In the genomic region with DNA sequence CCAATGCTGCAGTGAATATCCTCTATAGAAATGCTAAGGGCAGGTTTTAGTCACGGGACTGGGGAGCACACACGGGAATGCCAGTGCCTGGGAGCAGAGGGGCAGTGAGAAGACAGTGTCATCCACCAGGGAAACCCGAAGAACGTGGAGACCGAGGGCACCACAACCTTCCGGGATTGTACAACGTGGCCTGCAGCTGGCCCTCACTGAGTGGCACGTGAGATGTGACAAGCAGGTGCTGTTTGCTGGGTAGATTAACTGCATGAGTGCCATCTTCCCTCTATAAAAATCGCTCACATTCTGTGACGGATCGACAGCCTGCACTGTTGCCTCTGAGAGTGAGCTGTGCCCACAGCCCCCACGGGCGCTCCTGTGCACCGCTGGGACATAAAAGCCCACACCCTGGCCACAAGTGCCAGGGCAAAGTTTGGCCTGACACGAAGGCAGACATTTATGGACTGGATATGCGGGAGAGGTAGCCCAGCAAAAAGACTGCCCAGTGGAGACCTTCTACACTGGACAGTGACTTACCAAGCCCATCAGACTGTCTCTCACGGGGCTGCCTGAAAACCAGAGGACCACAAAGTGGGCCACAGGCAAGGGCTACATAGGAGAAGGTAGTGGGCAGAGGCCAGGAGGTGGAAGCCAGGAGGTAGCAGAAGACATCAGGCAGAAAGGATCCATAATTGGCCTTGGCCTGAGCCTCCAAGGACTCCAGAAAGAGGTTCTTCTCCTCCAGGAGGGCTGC, we compare ENCODE assay signal across 1 cellular context.
TF ChIP-seq lines count a peak whose summit lies in the region.

No MANE protein-coding gene starts in this region.

TF ChIP-seq in H1, 55 proteins besides CTCF, POLR2A, EP300 and RAD21:
- no peak for TF ChIP-seq GABPA (IDR thresholded peaks at IDR 0.05; ENCODE audit: borderline replicate concordance, insufficient read depth, low read length)
- TF ChIP-seq RBBP5 (IDR thresholded peaks at IDR 0.05; ENCODE audit: borderline replicate concordance, low read depth, low read length) = no peak
- no peak for TF ChIP-seq SIRT6 (IDR thresholded peaks at IDR 0.05; ENCODE audit: low read length)
- TF ChIP-seq CBX8 (IDR thresholded peaks at IDR 0.05; ENCODE audit: borderline replicate concordance, low read depth, low read length) = no peak
- TF ChIP-seq JUN (IDR thresholded peaks at IDR 0.05; ENCODE audit: low read depth, low read length) = no peak
- no peak for TF ChIP-seq EGR1 (IDR thresholded peaks at IDR 0.05; ENCODE audit: borderline replicate concordance, low read depth, low read length)
- TF ChIP-seq MAFK (IDR thresholded peaks at IDR 0.05; ENCODE audit: low read depth, low read length) = no peak
- no peak for TF ChIP-seq SIX5 (IDR thresholded peaks at IDR 0.05; ENCODE audit: low read depth, low read length)
- TF ChIP-seq GTF2F1 (IDR thresholded peaks at IDR 0.05; ENCODE audit: borderline replicate concordance, low read depth, low read length) = no peak
- no peak for TF ChIP-seq SP4 (IDR thresholded peaks at IDR 0.05; ENCODE audit: low read length)
- no peak for TF ChIP-seq BACH1 (IDR thresholded peaks at IDR 0.05; ENCODE audit: low read length)
- TF ChIP-seq, protein P1, sequence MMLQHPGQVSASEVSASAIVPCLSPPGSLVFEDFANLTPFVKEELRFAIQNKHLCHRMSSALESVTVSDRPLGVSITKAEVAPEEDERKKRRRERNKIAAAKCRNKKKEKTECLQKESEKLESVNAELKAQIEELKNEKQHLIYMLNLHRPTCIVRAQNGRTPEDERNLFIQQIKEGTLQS (IDR thresholded peaks at IDR 0.05; ENCODE audit: insufficient read depth, low read depth, low read length) = no peak
- TF ChIP-seq ZNF274 (IDR thresholded peaks at IDR 0.05; ENCODE audit: borderline replicate concordance, extremely low read depth, low read length) = no peak
